1 cellular context compared by ENCODE assay signal in the genomic region with DNA sequence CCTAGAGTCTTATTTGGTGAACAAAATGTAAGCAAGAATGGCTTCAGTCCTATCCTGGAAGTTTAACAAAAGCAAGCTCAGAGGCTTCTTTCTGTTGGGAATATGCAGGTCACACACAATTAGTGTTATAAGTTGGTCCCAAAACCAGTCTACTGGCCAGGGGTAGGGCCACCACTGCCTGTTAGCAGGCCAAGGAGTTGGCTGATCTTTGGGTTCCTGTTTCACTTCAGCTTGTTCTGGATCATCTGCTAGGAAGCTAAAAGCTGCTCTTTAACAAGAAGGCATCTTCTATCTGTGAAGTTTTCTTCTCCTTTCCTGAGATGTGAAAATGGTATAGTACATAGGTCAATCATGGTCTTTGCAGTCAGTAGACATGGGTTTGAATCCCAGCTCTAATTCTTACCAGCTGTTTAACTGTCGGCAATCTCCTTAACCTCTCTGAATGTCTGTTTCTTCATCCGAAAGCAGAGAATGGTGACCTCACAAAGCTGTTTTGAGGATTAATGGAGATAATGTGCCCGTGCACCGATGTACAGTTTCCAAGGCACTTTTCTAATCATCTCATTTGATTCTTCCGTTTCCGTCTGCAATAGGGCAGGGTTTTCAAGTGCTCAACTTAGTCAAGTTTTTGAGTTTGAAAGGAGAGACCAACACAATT.
TF ChIP-seq lines count a peak whose summit lies in the region.

No MANE protein-coding gene starts in this region.

TF ChIP-seq in H1, 55 proteins besides CTCF, POLR2A, EP300 and RAD21:
- TF ChIP-seq TCF12 (IDR thresholded peaks at IDR 0.05; ENCODE audit: low read depth, low read length) (no peak), BCL11A (IDR thresholded peaks at IDR 0.05; ENCODE audit: low read depth in 2 of 2, low read length in 2 of 2) (no peak), SRF (IDR thresholded peaks at IDR 0.05; ENCODE audit: low read depth, low read length) (no peak), POU5F1 (IDR thresholded peaks at IDR 0.05; ENCODE audit: low read depth, low read length) (no peak), CHD1 (IDR thresholded peaks at IDR 0.05; ENCODE audit: low read depth, low read length) (no peak)
- TF ChIP-seq, protein P1, sequence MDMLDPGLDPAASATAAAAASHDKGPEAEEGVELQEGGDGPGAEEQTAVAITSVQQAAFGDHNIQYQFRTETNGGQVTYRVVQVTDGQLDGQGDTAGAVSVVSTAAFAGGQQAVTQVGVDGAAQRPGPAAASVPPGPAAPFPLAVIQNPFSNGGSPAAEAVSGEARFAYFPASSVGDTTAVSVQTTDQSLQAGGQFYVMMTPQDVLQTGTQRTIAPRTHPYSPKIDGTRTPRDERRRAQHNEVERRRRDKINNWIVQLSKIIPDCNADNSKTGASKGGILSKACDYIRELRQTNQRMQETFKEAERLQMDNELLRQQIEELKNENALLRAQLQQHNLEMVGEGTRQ (IDR thresholded peaks at IDR 0.05; ENCODE audit: low read length), result no peak
